Comparison of ENCODE assay signal across 1 cellular context in genomic region chr1:45721207-45721606, GRCh38.
TF ChIP-seq lines count a peak whose summit lies in the region.

No MANE protein-coding gene starts in this region.

TF ChIP-seq in K562, 482 proteins besides CTCF, POLR2A, EP300 and RAD21:
- TF ChIP-seq ZNF707 (CRISPR knock-in tag; conservative IDR thresholded peaks at IDR 0.05) (no peak), ZNF316 (IDR thresholded peaks at IDR 0.05) (0 out of 2 replicates have a peak, but pooled peaks have one; percentile 13)
TF ChIP-seq in K562: peak in this region for 1.
